ENCODE assay signal across 20 cellular contexts in genomic region chr1:3560199-3560955, GRCh38. TPM values are rescaled to one million over a fixed set of nuclear protein-coding genes. Genes with fewer than 3 reads are reported as not detected.
DNase-seq lines count a peak whose midpoint lies in the region; ATAC-seq, FAIRE-seq and TF ChIP-seq lines count a peak whose summit lies in the region.
"Had no signal": no experiment of that assay in that cellular context is flagged by ENCODE, and none has a peak within 500 bp of the region (broad histone marks: within the 10 kb centered on the region; RNA-seq: fewer than 3 reads in every experiment).

No MANE protein-coding gene starts in this region.

- DNase-seq in K562 (ENCODE audit: extremely low read depth in 1 of 4, low spot score in 3 of 4) (no peak), medulla oblongata (ENCODE audit: extremely low spot score) (peak; percentile 46), progenitor cell of endocrine pancreas (ENCODE audit: low spot score, unreplicated experiment) (no peak), HuH-7.5 (ENCODE audit: low spot score) (no peak)
- DNase-seq in activated naive CD4-positive, alpha-beta T cell treated with Interleukin-2 at 50 U/mL for 16 hours: no peak
- no peak for DNase-seq in stimulated activated CD4-positive, alpha-beta T cell treated with anti-CD3 and anti-CD28 coated beads, Interleukin-12 subunit alpha, Interleukin-12 subunit beta, amount 100 ng/mL, for 4 hours
- DNase-seq: AML-193, HFFc6, MM.1S, NCI-H1092 treated with DMSO at 0.1 percent for 48 hours, NCI-H146, NCI-H2029 treated with DMSO at 0.1 percent for 48 hours, NCI-H2171, NCI-H526 had no signal

- no peaks in the 10 kb centered on the region for H3K79me2 ChIP-seq in K562 (ENCODE audit: control insufficient read depth, insufficient read depth, low read length)

- no peak overlapping the region for H3K4me2 ChIP-seq in K562 (ENCODE audit: insufficient read depth, low read length)

- TF ChIP-seq CTCF in HEK293 (tag by site-specific recombination; IDR thresholded peaks at IDR 0.05) (no peak), K562 (IDR thresholded peaks at IDR 0.05 in 2 of 3, conservative IDR thresholded peaks at IDR 0.05 in 1 of 3; ENCODE audit: insufficient read depth in 2 of 3, low read depth in 1 of 3, low read length in 3 of 3) (no peak), progenitor cell of endocrine pancreas (IDR thresholded peaks at IDR 0.05; ENCODE audit: unreplicated experiment) (no peak)

- WGBS in K562 (ENCODE audit: insufficient coverage, low coverage, missing lambda C conversion rate): 4% methylated on average over 20 of the region's 20 CpGs

- H3K9me3 Mint-ChIP-seq in progenitor cell of endocrine pancreas (ENCODE audit: low read depth): no peaks in the 10 kb centered on the region
- H3K9me3 Mint-ChIP-seq: HFFc6 had no signal

- TF ChIP-seq RAD21 in K562 (CRISPR knock-in tag; conservative IDR thresholded peaks at IDR 0.05 in 1 of 2, IDR thresholded peaks at IDR 0.05 in 1 of 2): no peak

- no peaks in the 10 kb centered on the region for H3K9me3 ChIP-seq in HEK293 (ENCODE audit: control insufficient read depth, insufficient read depth, low read depth, low read length)
- H3K9me3 ChIP-seq in K562 (replicated peaks; ENCODE audit: control insufficient read depth, insufficient read depth, low read depth, low read length): no peaks in the 10 kb centered on the region

- BruUV-seq in K562 (replicated peaks; lab: Mats Ljungman, UMichigan): no TSS peak

- no peaks in the 10 kb centered on the region for H3K27me3 Mint-ChIP-seq in progenitor cell of endocrine pancreas

- CTCF ChIA-PET in HEK293 (lab: Yijun Ruan, JAX): interaction anchor here (1.3 kb wide), 1 partner anchor 59 kb away, joined by 6 read pairs; no protein-coding TSS in a partner anchor
- CTCF ChIA-PET in K562 (lab: Yijun Ruan, JAX; ENCODE audit: low intra/inter-chr PET ratio): no interaction called here

- H3K4me1 ChIP-seq in HEK293 (ENCODE audit: control insufficient read depth, insufficient read depth, low read length) (no peaks in the 10 kb centered on the region), K562 (replicated peaks in 1 of 2; ENCODE audit: control insufficient read depth in 2 of 2, insufficient read depth in 2 of 2, low read length in 2 of 2) (peaks cover 0 to 16% of the 10 kb centered on the region in 2 experiments; a peak in 1 of 5 replicates)

- H3K36me3 ChIP-seq in HEK293 (ENCODE audit: control insufficient read depth in 2 of 2, insufficient read depth in 1 of 2, low read length in 2 of 2): no peaks in the 10 kb centered on the region
- no peaks in the 10 kb centered on the region for H3K36me3 ChIP-seq in K562 (ENCODE audit: control insufficient read depth, insufficient read depth, low read length)

- peaks cover 39% of the 10 kb centered on the region for H4K20me1 ChIP-seq in K562 (replicated peaks; ENCODE audit: control insufficient read depth, insufficient read depth, low read length)

- no peak overlapping the region for H2AFZ ChIP-seq in K562 (ENCODE audit: low read depth, low read length)

- intact Hi-C loops in K562 (cut with micrococcal nuclease): loop anchor here (5.0 kb wide), 1 partner anchor 68 kb away; no protein-coding TSS in a partner anchor

- no peak for TF ChIP-seq POLR2A in K562 (conservative IDR thresholded peaks at IDR 0.05)

- POLR2A ChIA-PET in HEK293 (lab: Yijun Ruan, JAX): no interaction called here
- POLR2A ChIA-PET in K562 (lab: Yijun Ruan, JAX): no interaction called here

- peaks cover 1% of the 10 kb centered on the region for H3K36me3 Mint-ChIP-seq in progenitor cell of endocrine pancreas (ENCODE audit: insufficient read depth)

- no peaks in the 10 kb centered on the region for H3K4me1 Mint-ChIP-seq in progenitor cell of endocrine pancreas (ENCODE audit: low read depth)

- ATAC-seq in K562 (no peak), HG02571 (IDR thresholded peaks at IDR 0.05; ENCODE audit: unreplicated experiment) (no peak)

- no peak for TF ChIP-seq EP300 in K562 (IDR thresholded peaks at IDR 0.05; ENCODE audit: low read length)

- no peak overlapping the region for H3K9ac ChIP-seq in K562 (ENCODE audit: insufficient read depth in 1 of 2, low read depth in 2 of 2, low read length in 2 of 2)

- H3K9me1 ChIP-seq in K562 (ENCODE audit: control insufficient read depth, insufficient read depth, low read length): peaks cover 8% of the 10 kb centered on the region

- no peak overlapping the region for H3K27ac ChIP-seq in HEK293 (ENCODE audit: extremely low read depth, low read depth, low read length)
- H3K27ac ChIP-seq in K562 (ENCODE audit: extremely low read depth, low read depth, low read length): no peak overlapping the region
- H3K27ac ChIP-seq: C4-2B, HL-60 had no signal

- peak overlapping the region; percentile 93 for H3K27ac Mint-ChIP-seq in progenitor cell of endocrine pancreas
- H3K27ac Mint-ChIP-seq: HFFc6 had no signal

- H3K4me3 Mint-ChIP-seq in progenitor cell of endocrine pancreas (ENCODE audit: low read depth): no peak overlapping the region
- H3K4me3 Mint-ChIP-seq: HFFc6 had no signal

- peaks cover 39 to 77% of the 10 kb centered on the region in 2 experiments for H3K27me3 ChIP-seq in K562 (ENCODE audit: control insufficient read depth in 2 of 2, insufficient read depth in 2 of 2, low read length in 2 of 2)

- FAIRE-seq in K562 (lab: Jason Lieb, UNC): no peak
- FAIRE-seq: D721Med, GM12891 had no signal

- in situ Hi-C loops in K562 (cut with MboI): no loop called here

- H3K4me3 ChIP-seq in HEK293 (ENCODE audit: low read depth, low read length) (no peak overlapping the region), K562 (no peak overlapping the region)

TF ChIP-seq in HEK293, 187 proteins besides CTCF, POLR2A, EP300 and RAD21 (continues in another document):
- no peak for TF ChIP-seq ZSCAN18 (tag by site-specific recombination; IDR thresholded peaks at IDR 0.05)

TF ChIP-seq in K562, 482 proteins besides CTCF, POLR2A, EP300 and RAD21:
- TF ChIP-seq KLF1 (tag; IDR thresholded peaks at IDR 0.05) (no peak), MIER1 (IDR thresholded peaks at IDR 0.05; ENCODE audit: low read depth) (peak; percentile 79), PTBP1 (IDR thresholded peaks at IDR 0.05; ENCODE audit: low read depth, low read length) (0 out of 2 replicates have a peak, but pooled peaks have one; percentile 64)

RNA-seq across cellular contexts. Expression of gene MEGF6, which starts 50.9 kb away (rescaled TPM):
- 0.90 and 2.1 TPM in 2 replicates for total RNA-seq in K562 (2011; cell fraction: chromatin; rRNA removed; ENCODE audit: low replicate concordance)
- total RNA-seq in K562 (2011; cell fraction: nucleolus; rRNA removed): 1.6 and 1.8 TPM in 2 replicates
- total RNA-seq in K562 (2011; cell fraction: nucleoplasm; rRNA removed): 0.73 and 0.99 TPM in 2 replicates
- total RNA-seq in K562 (2014; rRNA removed) (0.04 and 0.32 TPM in 2 replicates), K562 (2014; rRNA removed; fragmentation: Illumina TruSeq; extraction: Trizol) (not detected in 2 replicates), K562 (2015; rRNA removed; fragmentation: Illumina TruSeq; extraction: Trizol) (0.11 and 0.14 TPM in 2 replicates), K562 (2021) (0.40 and 1.7 TPM in 2 replicates), progenitor cell of endocrine pancreas (79.2 and 83.8 TPM in 2 replicates)
- polyA plus RNA-seq in K562 (2011; rRNA removed) (0.03 and 0.16 TPM in 2 replicates), K562 (2014; fragmentation: Illumina TruSeq; extraction: Trizol) (0.04 and 0.24 TPM in 2 replicates), K562 (2014; fragmentation: Nextera tagmentation; extraction: Ambion mirVana) (not detected), K562 (2014; rRNA removed) (0.25 and 0.65 TPM in 2 replicates)
- 0.03 and 0.10 TPM in 2 replicates for polyA plus RNA-seq in K562 (2011; cell fraction: cytosol; rRNA removed)
- polyA plus RNA-seq in K562 (2011; cell fraction: nucleus; rRNA removed): 1.3 and 1.8 TPM in 2 replicates
- 0.51 and 14.3 TPM in 2 replicates for polyA plus RNA-seq in K562 (2012)
- polyA minus RNA-seq in K562 (2011; rRNA and poly(A)+ RNA removed): not detected in 2 replicates
- polyA minus RNA-seq in K562 (2011; cell fraction: cytosol; rRNA and poly(A)+ RNA removed): not detected in 2 replicates
- polyA minus RNA-seq in K562 (2011; cell fraction: nucleus; rRNA and poly(A)+ RNA removed): 0.27 and 0.67 TPM in 2 replicates

Comparison
In these comparisons a context has a peak if more than half of its experiments do, and no peak if none do; other contexts are left out.
1. RNA of gene MEGF6, which starts 50.9 kb away (total RNA-seq): 79.2 to 83.8 TPM in progenitor cell of endocrine pancreas; 0.04 to 2.1 TPM in K562; every median in the first group is over 10 times any median in the second.